Comparison of ENCODE assay signal across 34 cellular contexts in the genomic region with DNA sequence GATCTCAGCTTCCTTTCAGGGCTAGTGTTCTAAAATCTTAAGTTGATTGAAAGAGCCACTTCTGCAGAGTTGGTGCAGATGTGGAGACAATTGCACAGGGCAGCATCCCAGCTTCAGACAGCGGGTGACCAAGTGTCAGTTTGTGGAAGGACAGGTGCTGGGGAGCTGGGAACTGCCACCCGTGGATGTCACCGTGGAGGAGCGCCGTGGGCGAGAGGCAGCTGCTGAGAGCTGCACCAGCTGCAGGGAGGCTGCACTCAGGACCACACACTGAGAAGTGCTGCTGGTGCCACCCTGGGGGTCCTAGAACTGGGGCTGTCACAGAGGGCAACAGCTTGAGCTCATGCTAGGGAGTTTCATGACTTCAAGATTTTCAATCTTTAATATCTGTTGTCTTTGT.
"Had no signal": no experiment of that assay in that cellular context is flagged by ENCODE, and none has a peak within 500 bp of the region (broad histone marks: within the 10 kb centered on the region; RNA-seq: fewer than 3 reads in every experiment).

No MANE protein-coding gene starts in this region.

- H3K36me3 Mint-ChIP-seq: activated naive CD4-positive, alpha-beta T cell treated with anti-CD3 and anti-CD28 coated beads, Interleukin-2, amount 10 ng/mL, durations not matched to agents 7 days and 5 days; activated naive CD8-positive, alpha-beta T cell had no signal

- H3K36me3 ChIP-seq: MG63, WERI-Rb-1 had no signal

- ATAC-seq: activated CD8-positive, alpha-beta T cell treated with anti-CD3 and anti-CD28 coated beads, Interleukin-2, amount 10 ng/mL, durations not matched to agents 7 days and 5 days; activated naive CD8-positive, alpha-beta T cell treated with anti-CD3 and anti-CD28 coated beads, Interleukin-2, amount 50 U/mL, for 24 hours; PC-3; Right ventricle myocardium inferior had no signal

- H3K27ac ChIP-seq: RWPE1, WERI-Rb-1 had no signal

- H3K4me1 Mint-ChIP-seq: activated CD4-positive, alpha-beta T cell treated with anti-CD3 and anti-CD28 coated beads, Interleukin-2, amount 10 ng/mL, durations not matched to agents 24 days and 14 days; activated naive CD4-positive, alpha-beta T cell treated with anti-CD3 and anti-CD28 coated beads, Interleukin-2, amount 10 ng/mL, durations not matched to agents 7 days and 5 days; activated naive CD8-positive, alpha-beta T cell treated with anti-CD3 and anti-CD28 coated beads, Interleukin-2, amount 50 U/mL, for 24 hours had no signal

- DNase-seq: activated CD4-positive, alpha-beta T cell treated with anti-CD3 and anti-CD28 coated beads, Interleukin-2, amount 10 ng/mL, durations not matched to agents 24 days and 14 days; activated CD4-positive, alpha-beta T cell treated with anti-CD3 and anti-CD28 coated beads, Interleukin-2, amount 50 U/mL, for 48 hours; activated CD8-positive, alpha-beta T cell treated with anti-CD3 and anti-CD28 coated beads, Interleukin-2, amount 10 ng/mL, durations not matched to agents 7 days and 5 days; activated gamma-delta T cell; activated naive CD4-positive, alpha-beta T cell treated with anti-CD3 and anti-CD28 coated beads, Interleukin-2, amount 10 ng/mL, durations not matched to agents 7 days and 5 days; activated naive CD8-positive, alpha-beta T cell treated with anti-CD3 and anti-CD28 coated beads, Interleukin-2, amount 50 U/mL, for 24 hours; activated T-cell treated with anti-CD3 and anti-CD28 coated beads, Interleukin-2, amount 50 U/mL, for 24 hours; anterior cingulate cortex; central memory CD4-positive, alpha-beta T cell; Kasumi-1; MG63; NCI-H1048; NCI-H1105 treated with DMSO at 0.1 percent for 48 hours; NCI-H1436; NCI-H1694; NCI-H1930; NCI-H2081 treated with DMSO at 0.1 percent for 48 hours; NCI-H226; NCI-H510A; NCI-H526; NCI-H748 treated with DMSO at 0.1 percent for 48 hours; NK-92 treated with Interleukin-12 subunit alpha and Interleukin-12 subunit beta, amount 100 ng/mL, for 24 hours; PC-3; SIG-M5; SW 1271; T-helper 1 cell; T-helper 2 cell; T-helper 9 cell; WERI-Rb-1 had no signal

- H3K4me3 Mint-ChIP-seq: activated CD4-positive, alpha-beta T cell treated with anti-CD3 and anti-CD28 coated beads, Interleukin-2, amount 10 ng/mL, durations not matched to agents 24 days and 14 days; activated CD8-positive, alpha-beta T cell treated with anti-CD3 and anti-CD28 coated beads, Interleukin-2, amount 10 ng/mL, durations not matched to agents 7 days and 5 days; activated naive CD4-positive, alpha-beta T cell treated with anti-CD3 and anti-CD28 coated beads, Interleukin-2, amount 10 ng/mL, durations not matched to agents 7 days and 5 days; activated naive CD8-positive, alpha-beta T cell; activated naive CD8-positive, alpha-beta T cell treated with anti-CD3 and anti-CD28 coated beads, Interleukin-2, amount 50 U/mL, for 24 hours; activated T-cell treated with anti-CD3 and anti-CD28 coated beads, Interleukin-2, amount 50 U/mL, for 24 hours; brain had no signal

- H3K27me3 ChIP-seq: MG63 had no signal

- H3K9me3 ChIP-seq: MG63 had no signal

- H3K27me3 Mint-ChIP-seq: activated CD4-positive, alpha-beta T cell treated with anti-CD3 and anti-CD28 coated beads, Interleukin-2, amount 10 ng/mL, durations not matched to agents 24 days and 14 days; activated naive CD4-positive, alpha-beta T cell treated with anti-CD3 and anti-CD28 coated beads, Interleukin-2, amount 10 ng/mL, durations not matched to agents 7 days and 5 days; activated naive CD8-positive, alpha-beta T cell; activated naive CD8-positive, alpha-beta T cell treated with anti-CD3 and anti-CD28 coated beads, Interleukin-2, amount 50 U/mL, for 24 hours; activated T-cell treated with anti-CD3 and anti-CD28 coated beads, Interleukin-2, amount 50 U/mL, for 24 hours had no signal

- H3K27ac Mint-ChIP-seq: activated CD4-positive, alpha-beta T cell treated with anti-CD3 and anti-CD28 coated beads, Interleukin-2, amount 10 ng/mL, durations not matched to agents 24 days and 14 days; activated CD8-positive, alpha-beta T cell treated with anti-CD3 and anti-CD28 coated beads, Interleukin-2, amount 10 ng/mL, durations not matched to agents 7 days and 5 days; activated naive CD4-positive, alpha-beta T cell treated with anti-CD3 and anti-CD28 coated beads, Interleukin-2, amount 10 ng/mL, durations not matched to agents 7 days and 5 days; activated naive CD8-positive, alpha-beta T cell; activated naive CD8-positive, alpha-beta T cell treated with anti-CD3 and anti-CD28 coated beads, Interleukin-2, amount 50 U/mL, for 24 hours; activated T-cell treated with anti-CD3 and anti-CD28 coated beads, Interleukin-2, amount 50 U/mL, for 24 hours; activated T-helper 2 cell treated with anti-CD3 and anti-CD28 coated beads, Interferon-gamma antibody, Interleukin-2, Interleukin-4, amounts not matched to agents 10 μg/mL and 5 μg/mL and 100 μg/mL, durations not matched to agents 14 hours and 24 hours and 36 hours; brain had no signal

- H3K4me3 ChIP-seq: MG63 had no signal
